Comparison of ENCODE assay signal across 1 cellular context in the genomic region with DNA sequence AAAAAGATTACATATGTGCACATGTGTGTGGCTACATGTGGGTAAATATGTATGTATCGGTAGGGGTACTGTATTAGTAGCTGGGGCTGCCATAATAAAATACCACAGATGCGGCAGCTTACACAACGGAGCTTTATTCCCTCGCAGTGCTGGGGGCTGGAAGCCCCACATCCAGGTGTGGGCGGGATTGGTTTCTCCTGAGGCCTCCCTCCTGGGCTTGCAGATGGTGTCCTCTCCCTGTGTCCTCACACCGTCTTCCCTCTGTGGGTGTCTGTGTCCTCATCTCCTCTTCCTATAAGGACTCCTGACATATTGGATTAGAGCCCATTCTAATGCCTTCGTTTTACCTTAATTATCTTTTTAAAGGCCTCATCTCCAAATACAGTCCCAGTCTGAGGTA.
TF ChIP-seq lines count a peak whose summit lies in the region.

No MANE protein-coding gene starts in this region.

TF ChIP-seq in liver, 16 proteins besides CTCF, POLR2A, EP300 and RAD21 (continued from another document):
- TF ChIP-seq, protein P1, sequence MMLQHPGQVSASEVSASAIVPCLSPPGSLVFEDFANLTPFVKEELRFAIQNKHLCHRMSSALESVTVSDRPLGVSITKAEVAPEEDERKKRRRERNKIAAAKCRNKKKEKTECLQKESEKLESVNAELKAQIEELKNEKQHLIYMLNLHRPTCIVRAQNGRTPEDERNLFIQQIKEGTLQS (IDR thresholded peaks at IDR 0.05), result no peak
- TF ChIP-seq RXRA (IDR thresholded peaks at IDR 0.05) (no peak), SP1 (IDR thresholded peaks at IDR 0.05) (no peak), FOXA2 (IDR thresholded peaks at IDR 0.05) (no peak), FOXA1 (IDR thresholded peaks at IDR 0.05) (no peak), JUND (IDR thresholded peaks at IDR 0.05) (no peak), NR2F2 (IDR thresholded peaks at IDR 0.05) (no peak), GABPA (IDR thresholded peaks at IDR 0.05 in 1 of 2, conservative IDR thresholded peaks at IDR 0.05 in 1 of 2) (no peak), REST (IDR thresholded peaks at IDR 0.05) (no peak), YY1 (IDR thresholded peaks at IDR 0.05) (no peak), TAF1 (conservative IDR thresholded peaks at IDR 0.05) (no peak), MAX (IDR thresholded peaks at IDR 0.05) (no peak), EGR1 (IDR thresholded peaks at IDR 0.05; ENCODE audit: low read depth in 2 of 2) (no peak), HNF4A (conservative IDR thresholded peaks at IDR 0.05) (no peak)
